Comparison of ENCODE assay signal across 23 cellular contexts in genomic region chr12:1034726-1035457, GRCh38.
"Had no signal": no experiment of that assay in that cellular context is flagged by ENCODE, and none has a peak within 500 bp of the region (broad histone marks: within the 10 kb centered on the region; RNA-seq: fewer than 3 reads in every experiment).

No MANE protein-coding gene starts in this region.

- ATAC-seq: activated CD8-positive, alpha-beta memory T cell treated with anti-CD3 and anti-CD28 coated beads, Interleukin-2, amount 10 ng/mL, durations not matched to agents 7 days and 5 days; T-helper 17 cell had no signal

- H3K27ac Mint-ChIP-seq: activated B cell treated with CpG ODN at 0.5 μM for 24 hours; activated CD4-positive, alpha-beta T cell treated with anti-CD3 and anti-CD28 coated beads, Interleukin-2, amount 10 ng/mL, durations not matched to agents 24 days and 14 days; activated CD8-positive, alpha-beta memory T cell treated with anti-CD3 and anti-CD28 coated beads, Interleukin-2, amount 10 ng/mL, durations not matched to agents 7 days and 5 days; activated naive CD4-positive, alpha-beta T cell treated with anti-CD3 and anti-CD28 coated beads, Interleukin-2, amount 50 U/mL, for 24 hours; activated T-cell treated with anti-CD3 and anti-CD28 coated beads, Interleukin-2, amount 50 U/mL, for 24 hours; activated T-helper 1 cell treated with anti-CD3 and anti-CD28 coated beads, Interleukin-12 subunit alpha, Interleukin-12 subunit beta, Interleukin-2, Interleukin-4 antibody, amounts not matched to agents 30 ng/mL and 10 ng/mL and 1 ng/mL, durations not matched to agents 14 hours and 24 hours and 36 hours; dendritic cell treated with granulocyte-macrophage colony-stimulating factor and Interleukin-4, amounts not matched to agents 40 ng/mL and 50 ng/mL, for 4 days; T-helper 17 cell had no signal

- H3K4me3 Mint-ChIP-seq: activated B cell treated with CpG ODN at 0.5 μM for 24 hours; activated CD4-positive, alpha-beta T cell treated with anti-CD3 and anti-CD28 coated beads, Interleukin-2, amount 10 ng/mL, durations not matched to agents 24 days and 14 days; activated CD8-positive, alpha-beta memory T cell treated with anti-CD3 and anti-CD28 coated beads, Interleukin-2, amount 10 ng/mL, durations not matched to agents 7 days and 5 days; activated naive CD4-positive, alpha-beta T cell treated with anti-CD3 and anti-CD28 coated beads, Interleukin-2, amount 50 U/mL, for 24 hours; activated T-cell treated with anti-CD3 and anti-CD28 coated beads, Interleukin-2, amount 50 U/mL, for 24 hours; activated T-helper 1 cell treated with anti-CD3 and anti-CD28 coated beads, Interleukin-12 subunit alpha, Interleukin-12 subunit beta, Interleukin-2, Interleukin-4 antibody, amounts not matched to agents 30 ng/mL and 10 ng/mL and 1 ng/mL, durations not matched to agents 14 hours and 24 hours and 36 hours; dendritic cell treated with granulocyte-macrophage colony-stimulating factor and Interleukin-4, amounts not matched to agents 40 ng/mL and 50 ng/mL, for 4 days; T-helper 17 cell had no signal

- H3K4me1 Mint-ChIP-seq: activated B cell treated with CpG ODN at 0.5 μM for 24 hours; activated CD4-positive, alpha-beta T cell treated with anti-CD3 and anti-CD28 coated beads, Interleukin-2, amount 10 ng/mL, durations not matched to agents 24 days and 14 days; activated CD8-positive, alpha-beta memory T cell treated with anti-CD3 and anti-CD28 coated beads, Interleukin-2, amount 10 ng/mL, durations not matched to agents 7 days and 5 days had no signal

- H3K36me3 Mint-ChIP-seq: activated CD8-positive, alpha-beta memory T cell treated with anti-CD3 and anti-CD28 coated beads, Interleukin-2, amount 10 ng/mL, durations not matched to agents 7 days and 5 days had no signal

- H3K27me3 Mint-ChIP-seq: activated B cell treated with CpG ODN at 0.5 μM for 24 hours; activated CD4-positive, alpha-beta T cell treated with anti-CD3 and anti-CD28 coated beads, Interleukin-2, amount 10 ng/mL, durations not matched to agents 24 days and 14 days; activated CD8-positive, alpha-beta memory T cell treated with anti-CD3 and anti-CD28 coated beads, Interleukin-2, amount 10 ng/mL, durations not matched to agents 7 days and 5 days; activated naive CD4-positive, alpha-beta T cell treated with anti-CD3 and anti-CD28 coated beads, Interleukin-2, amount 50 U/mL, for 24 hours; activated T-cell treated with anti-CD3 and anti-CD28 coated beads, Interleukin-2, amount 50 U/mL, for 24 hours; dendritic cell treated with granulocyte-macrophage colony-stimulating factor and Interleukin-4, amounts not matched to agents 40 ng/mL and 50 ng/mL, for 4 days; T-helper 17 cell had no signal

- FAIRE-seq: bronchial epithelial cell had no signal

- H3K9me3 Mint-ChIP-seq: activated B cell treated with CpG ODN at 0.5 μM for 24 hours; activated CD4-positive, alpha-beta T cell treated with anti-CD3 and anti-CD28 coated beads, Interleukin-2, amount 10 ng/mL, durations not matched to agents 24 days and 14 days; activated naive CD4-positive, alpha-beta T cell treated with anti-CD3 and anti-CD28 coated beads, Interleukin-2, amount 50 U/mL, for 24 hours; activated T-cell treated with anti-CD3 and anti-CD28 coated beads, Interleukin-2, amount 50 U/mL, for 24 hours; activated T-helper 1 cell treated with anti-CD3 and anti-CD28 coated beads, Interleukin-12 subunit alpha, Interleukin-12 subunit beta, Interleukin-2, Interleukin-4 antibody, amounts not matched to agents 30 ng/mL and 10 ng/mL and 1 ng/mL, durations not matched to agents 14 hours and 24 hours and 36 hours; dendritic cell treated with granulocyte-macrophage colony-stimulating factor and Interleukin-4, amounts not matched to agents 40 ng/mL and 50 ng/mL, for 4 days had no signal

- DNase-seq: activated B cell treated with CpG ODN at 0.5 μM for 24 hours; activated CD4-positive, alpha-beta T cell treated with anti-CD3 and anti-CD28 coated beads for 1 hour; activated CD4-positive, alpha-beta T cell treated with anti-CD3 and anti-CD28 coated beads, Interleukin-2, amount 10 ng/mL, durations not matched to agents 24 days and 14 days; activated CD4-positive, alpha-beta T cell treated with anti-CD3 and anti-CD28 coated beads, Interleukin-2, amount 50 U/mL, for 48 hours; activated CD8-positive, alpha-beta memory T cell treated with anti-CD3 and anti-CD28 coated beads, Interleukin-2, amount 10 ng/mL, durations not matched to agents 7 days and 5 days; activated effector memory CD4-positive, alpha-beta T cell treated with Interleukin-2 at 50 U/mL for 16 hours; activated naive CD4-positive, alpha-beta T cell; activated T-cell treated with anti-CD3 and anti-CD28 coated beads, Interleukin-2, amount 50 U/mL, for 24 hours; aorta; central memory CD4-positive, alpha-beta T cell; NCI-H1092; NCI-H1417; NCI-H1694; NCI-H2029; NCI-H2107; NCI-H748 treated with DMSO at 0.1 percent for 48 hours; SHP77 treated with DMSO at 0.1 percent for 48 hours; T-helper 17 cell; T-helper 9 cell had no signal
